Comparison of ENCODE assay signal across 1 cellular context in the genomic region with DNA sequence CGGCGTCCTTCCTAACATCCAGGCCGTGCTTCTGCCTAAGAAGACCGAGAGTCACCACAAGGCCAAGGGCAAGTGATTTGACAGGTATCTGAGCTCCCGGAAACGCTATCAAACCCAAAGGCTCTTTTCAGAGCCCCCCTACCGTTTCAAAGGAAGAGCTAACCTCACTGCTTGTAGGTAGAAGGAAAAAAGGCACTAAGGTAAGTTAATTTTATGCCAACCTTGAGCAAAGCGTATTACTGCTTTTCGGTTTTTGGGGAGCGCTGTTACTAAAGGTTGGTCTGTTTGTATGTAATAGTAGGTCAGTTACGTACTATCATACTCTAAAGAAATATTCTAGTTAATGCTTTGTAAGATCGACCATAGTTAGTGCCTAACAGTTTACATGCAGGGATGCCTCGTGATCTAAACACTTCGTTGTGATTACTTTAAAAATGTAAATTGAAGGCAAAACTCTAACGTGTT.
TF ChIP-seq lines count a peak whose summit lies in the region.

No MANE protein-coding gene starts in this region.

TF ChIP-seq in HepG2, 621 proteins besides CTCF, POLR2A, EP300 and RAD21 (continued from another document and continues in another):
- TF ChIP-seq, protein P1, sequence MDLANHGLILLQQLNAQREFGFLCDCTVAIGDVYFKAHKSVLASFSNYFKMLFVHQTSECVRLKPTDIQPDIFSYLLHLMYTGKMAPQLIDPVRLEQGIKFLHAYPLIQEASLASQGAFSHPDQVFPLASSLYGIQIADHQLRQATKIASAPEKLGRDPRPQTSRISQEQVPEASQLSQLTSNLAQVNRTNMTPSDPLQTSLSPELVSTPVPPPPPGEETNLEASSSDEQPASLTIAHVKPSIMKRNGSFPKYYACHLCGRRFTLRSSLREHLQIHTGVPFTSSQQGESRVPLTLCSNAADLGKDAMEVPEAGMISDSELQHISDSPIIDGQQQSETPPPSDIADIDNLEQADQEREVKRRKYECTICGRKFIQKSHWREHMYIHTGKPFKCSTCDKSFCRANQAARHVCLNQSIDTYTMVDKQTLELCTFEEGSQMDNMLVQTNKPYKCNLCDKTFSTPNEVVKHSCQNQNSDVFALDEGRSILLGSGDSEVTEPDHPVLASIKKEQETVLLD (CRISPR knock-in tag; IDR thresholded peaks at IDR 0.05; ENCODE audit: low read depth), result no peak
- TF ChIP-seq, protein P2, sequence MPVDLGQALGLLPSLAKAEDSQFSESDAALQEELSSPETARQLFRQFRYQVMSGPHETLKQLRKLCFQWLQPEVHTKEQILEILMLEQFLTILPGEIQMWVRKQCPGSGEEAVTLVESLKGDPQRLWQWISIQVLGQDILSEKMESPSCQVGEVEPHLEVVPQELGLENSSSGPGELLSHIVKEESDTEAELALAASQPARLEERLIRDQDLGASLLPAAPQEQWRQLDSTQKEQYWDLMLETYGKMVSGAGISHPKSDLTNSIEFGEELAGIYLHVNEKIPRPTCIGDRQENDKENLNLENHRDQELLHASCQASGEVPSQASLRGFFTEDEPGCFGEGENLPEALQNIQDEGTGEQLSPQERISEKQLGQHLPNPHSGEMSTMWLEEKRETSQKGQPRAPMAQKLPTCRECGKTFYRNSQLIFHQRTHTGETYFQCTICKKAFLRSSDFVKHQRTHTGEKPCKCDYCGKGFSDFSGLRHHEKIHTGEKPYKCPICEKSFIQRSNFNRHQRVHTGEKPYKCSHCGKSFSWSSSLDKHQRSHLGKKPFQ (CRISPR knock-in tag; IDR thresholded peaks at IDR 0.05; ENCODE audit: insufficient replicate concordance), result no peak
- TF ChIP-seq IRF2 (CRISPR knock-in tag; IDR thresholded peaks at IDR 0.05) (no peak), ZNF101 (CRISPR knock-in tag; IDR thresholded peaks at IDR 0.05; ENCODE audit: borderline replicate concordance, low read depth) (no peak), KAT8 (CRISPR knock-in tag; IDR thresholded peaks at IDR 0.05) (no peak), CCDC6 (CRISPR knock-in tag; IDR thresholded peaks at IDR 0.05) (peak; percentile 79; the same call in 1 of the 2 replicates), PHF20 (CRISPR knock-in tag; IDR thresholded peaks at IDR 0.05) (no peak), RFXANK (CRISPR knock-in tag; IDR thresholded peaks at IDR 0.05) (no peak), FIP1L1 (IDR thresholded peaks at IDR 0.05; ENCODE audit: borderline replicate concordance, insufficient read depth, low read depth, low read length) (no peak), RFX3 (CRISPR knock-in tag; IDR thresholded peaks at IDR 0.05) (no peak), JDP2 (CRISPR knock-in tag; IDR thresholded peaks at IDR 0.05; ENCODE audit: borderline replicate concordance) (no peak), ZNF839 (CRISPR knock-in tag; IDR thresholded peaks at IDR 0.05; ENCODE audit: borderline replicate concordance) (no peak), YEATS4 (CRISPR knock-in tag; IDR thresholded peaks at IDR 0.05; ENCODE audit: borderline replicate concordance) (peak; percentile 13; the same call in 1 of the 2 replicates), HNRNPLL (IDR thresholded peaks at IDR 0.05; ENCODE audit: low read depth, low read length, poor library complexity, severe bottlenecking) (peak; percentile 83), ZNF251 (CRISPR knock-in tag; IDR thresholded peaks at IDR 0.05) (no peak), ZBTB8A (CRISPR knock-in tag; IDR thresholded peaks at IDR 0.05; ENCODE audit: borderline replicate concordance, low read depth) (no peak), GABPB1 (CRISPR knock-in tag; IDR thresholded peaks at IDR 0.05) (no peak), GATA4 (IDR thresholded peaks at IDR 0.05; ENCODE audit: borderline replicate concordance, low read depth) (no peak), KLF6 (CRISPR knock-in tag; IDR thresholded peaks at IDR 0.05) (0 out of 2 replicates have a peak, but pooled peaks have one; percentile 7), NFE2 (CRISPR knock-in tag; IDR thresholded peaks at IDR 0.05) (no peak), RBM22 (optimal IDR thresholded peaks at IDR 0.05; ENCODE audit: low read length) (no peak), ZNF768 (CRISPR knock-in tag; IDR thresholded peaks at IDR 0.05) (no peak), SRSF4 (IDR thresholded peaks at IDR 0.05; ENCODE audit: low read depth, low read length, poor library complexity, severe bottlenecking) (no peak), ISX (CRISPR knock-in tag; conservative IDR thresholded peaks at IDR 0.05) (peak; percentile 82; the same call in 1 of the 2 replicates), MED8 (CRISPR knock-in tag; IDR thresholded peaks at IDR 0.05; ENCODE audit: insufficient replicate concordance) (no peak), CHCHD3 (CRISPR knock-in tag; IDR thresholded peaks at IDR 0.05) (no peak), ZIK1 (CRISPR knock-in tag; IDR thresholded peaks at IDR 0.05; ENCODE audit: borderline replicate concordance, low read depth) (no peak), ZNF550 (CRISPR knock-in tag; IDR thresholded peaks at IDR 0.05; ENCODE audit: borderline replicate concordance) (no peak), YY1 (IDR thresholded peaks at IDR 0.05; ENCODE audit: insufficient read depth, insufficient replicate concordance, low read depth, low read length) (no peak), ARNT (IDR thresholded peaks at IDR 0.05) (no peak), ZNF777 (CRISPR knock-in tag; IDR thresholded peaks at IDR 0.05) (peak; percentile 9; the same call in 1 of the 2 replicates), TP53 (CRISPR knock-in tag; conservative IDR thresholded peaks at IDR 0.05) (no peak), POLR2AphosphoS2 (IDR thresholded peaks at IDR 0.05; ENCODE audit: low read depth, low read length) (no peak), IRX3 (CRISPR knock-in tag; IDR thresholded peaks at IDR 0.05; ENCODE audit: borderline replicate concordance, low read depth) (no peak), GATAD1 (CRISPR knock-in tag; IDR thresholded peaks at IDR 0.05) (no peak; the same call in 1 of the 2 replicates), ZNF569 (CRISPR knock-in tag; IDR thresholded peaks at IDR 0.05; ENCODE audit: borderline replicate concordance) (no peak), FOXA3 (CRISPR knock-in tag; IDR thresholded peaks at IDR 0.05) (no peak), KLF13 (CRISPR knock-in tag; IDR thresholded peaks at IDR 0.05) (no peak), MIER2 (CRISPR knock-in tag; IDR thresholded peaks at IDR 0.05) (no peak), NR2C2 (CRISPR knock-in tag; IDR thresholded peaks at IDR 0.05; ENCODE audit: borderline replicate concordance) (no peak), ZNF530 (CRISPR knock-in tag; IDR thresholded peaks at IDR 0.05; ENCODE audit: low read depth) (no peak; the same call in 1 of the 2 replicates), SMC3 (IDR thresholded peaks at IDR 0.05; ENCODE audit: low read length) (no peak)
- TF ChIP-seq, protein P3, sequence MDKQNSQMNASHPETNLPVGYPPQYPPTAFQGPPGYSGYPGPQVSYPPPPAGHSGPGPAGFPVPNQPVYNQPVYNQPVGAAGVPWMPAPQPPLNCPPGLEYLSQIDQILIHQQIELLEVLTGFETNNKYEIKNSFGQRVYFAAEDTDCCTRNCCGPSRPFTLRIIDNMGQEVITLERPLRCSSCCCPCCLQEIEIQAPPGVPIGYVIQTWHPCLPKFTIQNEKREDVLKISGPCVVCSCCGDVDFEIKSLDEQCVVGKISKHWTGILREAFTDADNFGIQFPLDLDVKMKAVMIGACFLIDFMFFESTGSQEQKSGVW (CRISPR knock-in tag; IDR thresholded peaks at IDR 0.05; ENCODE audit: borderline replicate concordance), result 0 out of 2 replicates have a peak, but pooled peaks have one; percentile 10
- TF ChIP-seq, protein P4, sequence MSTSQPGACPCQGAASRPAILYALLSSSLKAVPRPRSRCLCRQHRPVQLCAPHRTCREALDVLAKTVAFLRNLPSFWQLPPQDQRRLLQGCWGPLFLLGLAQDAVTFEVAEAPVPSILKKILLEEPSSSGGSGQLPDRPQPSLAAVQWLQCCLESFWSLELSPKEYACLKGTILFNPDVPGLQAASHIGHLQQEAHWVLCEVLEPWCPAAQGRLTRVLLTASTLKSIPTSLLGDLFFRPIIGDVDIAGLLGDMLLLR (CRISPR knock-in tag; IDR thresholded peaks at IDR 0.05), result no peak
- TF ChIP-seq, protein P5, sequence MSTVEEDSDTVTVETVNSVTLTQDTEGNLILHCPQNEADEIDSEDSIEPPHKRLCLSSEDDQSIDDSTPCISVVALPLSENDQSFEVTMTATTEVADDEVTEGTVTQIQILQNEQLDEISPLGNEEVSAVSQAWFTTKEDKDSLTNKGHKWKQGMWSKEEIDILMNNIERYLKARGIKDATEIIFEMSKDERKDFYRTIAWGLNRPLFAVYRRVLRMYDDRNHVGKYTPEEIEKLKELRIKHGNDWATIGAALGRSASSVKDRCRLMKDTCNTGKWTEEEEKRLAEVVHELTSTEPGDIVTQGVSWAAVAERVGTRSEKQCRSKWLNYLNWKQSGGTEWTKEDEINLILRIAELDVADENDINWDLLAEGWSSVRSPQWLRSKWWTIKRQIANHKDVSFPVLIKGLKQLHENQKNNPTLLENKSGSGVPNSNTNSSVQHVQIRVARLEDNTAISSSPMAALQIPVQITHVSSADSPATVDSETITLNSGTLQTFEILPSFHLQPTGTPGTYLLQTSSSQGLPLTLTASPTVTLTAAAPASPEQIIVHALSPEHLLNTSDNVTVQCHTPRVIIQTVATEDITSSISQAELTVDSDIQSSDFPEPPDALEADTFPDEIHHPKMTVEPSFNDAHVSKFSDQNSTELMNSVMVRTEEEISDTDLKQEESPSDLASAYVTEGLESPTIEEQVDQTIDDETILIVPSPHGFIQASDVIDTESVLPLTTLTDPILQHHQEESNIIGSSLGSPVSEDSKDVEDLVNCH (CRISPR knock-in tag; IDR thresholded peaks at IDR 0.05), result no peak
- TF ChIP-seq, protein P6, sequence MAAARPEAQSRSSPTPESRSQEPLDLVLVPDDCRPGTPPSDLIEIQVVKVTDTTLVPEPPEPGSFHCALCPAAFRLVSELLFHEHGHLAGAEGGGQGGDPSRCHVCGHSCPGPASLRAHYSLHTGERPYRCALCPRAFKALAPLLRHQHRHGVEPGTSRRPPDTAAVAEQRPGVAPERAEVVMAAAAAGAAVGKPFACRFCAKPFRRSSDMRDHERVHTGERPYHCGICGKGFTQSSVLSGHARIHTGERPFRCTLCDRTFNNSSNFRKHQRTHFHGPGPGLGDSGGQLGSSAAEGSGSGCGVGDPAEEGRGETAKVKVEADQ (CRISPR knock-in tag; IDR thresholded peaks at IDR 0.05; ENCODE audit: borderline replicate concordance), result no peak
- TF ChIP-seq, protein P7, sequence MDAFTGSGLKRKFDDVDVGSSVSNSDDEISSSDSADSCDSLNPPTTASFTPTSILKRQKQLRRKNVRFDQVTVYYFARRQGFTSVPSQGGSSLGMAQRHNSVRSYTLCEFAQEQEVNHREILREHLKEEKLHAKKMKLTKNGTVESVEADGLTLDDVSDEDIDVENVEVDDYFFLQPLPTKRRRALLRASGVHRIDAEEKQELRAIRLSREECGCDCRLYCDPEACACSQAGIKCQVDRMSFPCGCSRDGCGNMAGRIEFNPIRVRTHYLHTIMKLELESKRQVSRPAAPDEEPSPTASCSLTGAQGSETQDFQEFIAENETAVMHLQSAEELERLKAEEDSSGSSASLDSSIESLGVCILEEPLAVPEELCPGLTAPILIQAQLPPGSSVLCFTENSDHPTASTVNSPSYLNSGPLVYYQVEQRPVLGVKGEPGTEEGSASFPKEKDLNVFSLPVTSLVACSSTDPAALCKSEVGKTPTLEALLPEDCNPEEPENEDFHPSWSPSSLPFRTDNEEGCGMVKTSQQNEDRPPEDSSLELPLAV (CRISPR knock-in tag; conservative IDR thresholded peaks at IDR 0.05; ENCODE audit: low read depth), result no peak; the same call in 1 of the 2 replicates
- TF ChIP-seq, protein P8, sequence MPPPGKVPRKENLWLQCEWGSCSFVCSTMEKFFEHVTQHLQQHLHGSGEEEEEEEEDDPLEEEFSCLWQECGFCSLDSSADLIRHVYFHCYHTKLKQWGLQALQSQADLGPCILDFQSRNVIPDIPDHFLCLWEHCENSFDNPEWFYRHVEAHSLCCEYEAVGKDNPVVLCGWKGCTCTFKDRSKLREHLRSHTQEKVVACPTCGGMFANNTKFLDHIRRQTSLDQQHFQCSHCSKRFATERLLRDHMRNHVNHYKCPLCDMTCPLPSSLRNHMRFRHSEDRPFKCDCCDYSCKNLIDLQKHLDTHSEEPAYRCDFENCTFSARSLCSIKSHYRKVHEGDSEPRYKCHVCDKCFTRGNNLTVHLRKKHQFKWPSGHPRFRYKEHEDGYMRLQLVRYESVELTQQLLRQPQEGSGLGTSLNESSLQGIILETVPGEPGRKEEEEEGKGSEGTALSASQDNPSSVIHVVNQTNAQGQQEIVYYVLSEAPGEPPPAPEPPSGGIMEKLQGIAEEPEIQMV (CRISPR knock-in tag; IDR thresholded peaks at IDR 0.05; ENCODE audit: low read depth), result no peak
- TF ChIP-seq, protein P9, sequence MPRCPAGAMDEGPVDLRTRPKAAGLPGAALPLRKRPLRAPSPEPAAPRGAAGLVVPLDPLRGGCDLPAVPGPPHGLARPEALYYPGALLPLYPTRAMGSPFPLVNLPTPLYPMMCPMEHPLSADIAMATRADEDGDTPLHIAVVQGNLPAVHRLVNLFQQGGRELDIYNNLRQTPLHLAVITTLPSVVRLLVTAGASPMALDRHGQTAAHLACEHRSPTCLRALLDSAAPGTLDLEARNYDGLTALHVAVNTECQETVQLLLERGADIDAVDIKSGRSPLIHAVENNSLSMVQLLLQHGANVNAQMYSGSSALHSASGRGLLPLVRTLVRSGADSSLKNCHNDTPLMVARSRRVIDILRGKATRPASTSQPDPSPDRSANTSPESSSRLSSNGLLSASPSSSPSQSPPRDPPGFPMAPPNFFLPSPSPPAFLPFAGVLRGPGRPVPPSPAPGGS (CRISPR knock-in tag; IDR thresholded peaks at IDR 0.05), result no peak; the same call in 1 of the 2 replicates
- TF ChIP-seq, protein P10, sequence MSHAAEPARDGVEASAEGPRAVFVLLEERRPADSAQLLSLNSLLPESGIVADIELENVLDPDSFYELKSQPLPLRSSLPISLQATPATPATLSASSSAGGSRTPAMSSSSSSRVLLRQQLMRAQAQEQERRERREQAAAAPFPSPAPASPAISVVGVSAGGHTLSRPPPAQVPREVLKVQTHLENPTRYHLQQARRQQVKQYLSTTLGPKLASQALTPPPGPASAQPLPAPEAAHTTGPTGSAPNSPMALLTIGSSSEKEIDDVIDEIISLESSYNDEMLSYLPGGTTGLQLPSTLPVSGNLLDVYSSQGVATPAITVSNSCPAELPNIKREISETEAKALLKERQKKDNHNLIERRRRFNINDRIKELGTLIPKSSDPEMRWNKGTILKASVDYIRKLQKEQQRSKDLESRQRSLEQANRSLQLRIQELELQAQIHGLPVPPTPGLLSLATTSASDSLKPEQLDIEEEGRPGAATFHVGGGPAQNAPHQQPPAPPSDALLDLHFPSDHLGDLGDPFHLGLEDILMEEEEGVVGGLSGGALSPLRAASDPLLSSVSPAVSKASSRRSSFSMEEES (CRISPR knock-in tag; IDR thresholded peaks at IDR 0.05), result no peak
